ENCODE assay signal across 22 cellular contexts in genomic region chr13:113116871-113117271, GRCh38. TPM values are rescaled to one million over a fixed set of nuclear protein-coding genes. Genes with fewer than 3 reads are reported as not detected.
"Had no signal": no experiment of that assay in that cellular context is flagged by ENCODE, and none has a peak within 500 bp of the region (broad histone marks: within the 10 kb centered on the region; RNA-seq: fewer than 3 reads in every experiment).

No MANE protein-coding gene starts in this region.

- H3K27me3 ChIP-seq: adrenal gland, breast epithelium had no signal

- H3K4me1 Mint-ChIP-seq: stimulated activated effector memory CD8-positive, alpha-beta T cell treated with anti-CD3 and anti-CD28 coated beads, Interleukin-12 subunit alpha, Interleukin-12 subunit beta, amount 100 ng/mL, for 72 hours had no signal

- H3K36me3 Mint-ChIP-seq: activated naive CD4-positive, alpha-beta T cell treated with anti-CD3 and anti-CD28 coated beads, Interleukin-2, amount 50 U/mL, for 72 hours; stimulated activated effector memory CD8-positive, alpha-beta T cell treated with anti-CD3 and anti-CD28 coated beads, Interleukin-12 subunit alpha, Interleukin-12 subunit beta, amount 100 ng/mL, for 72 hours had no signal

- FAIRE-seq: astrocyte, frontal cortex had no signal

- H3K4me3 Mint-ChIP-seq: stimulated activated effector memory CD8-positive, alpha-beta T cell treated with anti-CD3 and anti-CD28 coated beads, Interleukin-12 subunit alpha, Interleukin-12 subunit beta, amount 100 ng/mL, for 72 hours had no signal

- H3K27ac ChIP-seq: adrenal gland, breast epithelium, psoas muscle, skin epidermis, tibial artery had no signal

- DNase-seq: activated CD4-positive, alpha-beta T cell treated with anti-CD3 and anti-CD28 coated beads, Interleukin-2, amount 50 U/mL, for 4 hours; activated T-cell treated with anti-CD3 and anti-CD28 coated beads, Interleukin-2, amount 50 U/mL, for 1 hour; cortex of kidney; hypothalamus; occipital lobe; psoas muscle; stimulated activated CD4-positive, alpha-beta T cell treated with anti-CD3 and anti-CD28 coated beads, Interleukin-4, amount 100 ng/mL, for 1 hour; T-helper 1 cell; T-helper 9 cell had no signal

- H3K4me3 ChIP-seq: adrenal gland, breast epithelium, lung, psoas muscle, skin epidermis, tibial artery had no signal

- H3K27ac Mint-ChIP-seq: activated naive CD4-positive, alpha-beta T cell treated with anti-CD3 and anti-CD28 coated beads, Interleukin-2, amount 50 U/mL, for 72 hours; stimulated activated effector memory CD8-positive, alpha-beta T cell treated with anti-CD3 and anti-CD28 coated beads, Interleukin-12 subunit alpha, Interleukin-12 subunit beta, amount 100 ng/mL, for 72 hours had no signal

- H3K9me3 Mint-ChIP-seq: activated naive CD4-positive, alpha-beta T cell treated with anti-CD3 and anti-CD28 coated beads, Interleukin-2, amount 50 U/mL, for 72 hours; stimulated activated effector memory CD8-positive, alpha-beta T cell treated with anti-CD3 and anti-CD28 coated beads, Interleukin-12 subunit alpha, Interleukin-12 subunit beta, amount 100 ng/mL, for 72 hours had no signal

- H3K4me1 ChIP-seq: adrenal gland, breast epithelium, psoas muscle had no signal

- H3K9me3 ChIP-seq: adrenal gland, breast epithelium, psoas muscle, tibial artery had no signal

- H3K36me3 ChIP-seq: adrenal gland, breast epithelium, tibial artery had no signal

RNA-seq across cellular contexts. Expression of gene F10, which starts 5.7 kb away (rescaled TPM):
- total RNA-seq: activated naive CD4-positive, alpha-beta T cell treated with anti-CD3 and anti-CD28 coated beads, Interleukin-2, amount 50 U/mL, for 72 hours had no signal
- polyA plus RNA-seq: neural cell had no signal

RNA-seq across cellular contexts. Expression of gene F7, which starts 11.3 kb away (rescaled TPM):
- total RNA-seq: activated naive CD4-positive, alpha-beta T cell treated with anti-CD3 and anti-CD28 coated beads, Interleukin-2, amount 50 U/mL, for 72 hours; astrocyte; myocyte had no signal
- polyA plus RNA-seq: right cardiac atrium had no signal

RNA-seq across cellular contexts. Expression of gene PROZ, which starts 41.6 kb away (rescaled TPM):
- total RNA-seq: adrenal gland, astrocyte, breast epithelium, frontal cortex, lung, myocyte, occipital lobe, psoas muscle had no signal
- polyA plus RNA-seq: adrenal gland, esophagus, lung, neural cell, psoas muscle had no signal
